In genomic region chr2:175796422-175796821, GRCh38 we compare ENCODE assay signal across 2 cellular contexts.
DNase-seq lines count a peak whose midpoint lies in the region; ATAC-seq, FAIRE-seq and TF ChIP-seq lines count a peak whose summit lies in the region.
"Not testable (repeated sequence)": the region's sequence is repeated elsewhere in the genome, so short reads cannot be mapped to it uniquely, and the experiment has no call there.

No MANE protein-coding gene starts in this region.

- H3K4me1 ChIP-seq in HEK293 (ENCODE audit: control insufficient read depth, insufficient read depth, low read length); K562 (replicated peaks in 1 of 2; ENCODE audit: control insufficient read depth in 2 of 2, insufficient read depth in 2 of 2, low read length in 2 of 2): not testable (repeated sequence)

- TF ChIP-seq CTCF in HEK293 (tag by site-specific recombination; IDR thresholded peaks at IDR 0.05); K562 (IDR thresholded peaks at IDR 0.05 in 2 of 3, conservative IDR thresholded peaks at IDR 0.05 in 1 of 3; ENCODE audit: insufficient read depth in 2 of 3, low read depth in 1 of 3, low read length in 3 of 3): not testable (repeated sequence)

- TF ChIP-seq RAD21 in K562 (CRISPR knock-in tag; conservative IDR thresholded peaks at IDR 0.05 in 1 of 2, IDR thresholded peaks at IDR 0.05 in 1 of 2), result not testable (repeated sequence)

- H3K36me3 ChIP-seq in HEK293 (ENCODE audit: control insufficient read depth in 2 of 2, insufficient read depth in 1 of 2, low read length in 2 of 2); K562 (ENCODE audit: control insufficient read depth, insufficient read depth, low read length): not testable (repeated sequence)

- intact Hi-C loops in K562 (cut with micrococcal nuclease), result not testable (repeated sequence)

- not testable (repeated sequence) for H3K4me3 ChIP-seq in HEK293 (ENCODE audit: low read depth, low read length); K562

- WGBS in K562 (ENCODE audit: insufficient coverage, low coverage, missing lambda C conversion rate), result 0% methylated on average over 2 of the region's 2 CpGs

- not testable (repeated sequence) for H3K27me3 ChIP-seq in K562 (ENCODE audit: control insufficient read depth in 2 of 2, insufficient read depth in 2 of 2, low read length in 2 of 2)

- DNase-seq in K562 (ENCODE audit: extremely low read depth in 1 of 4, low spot score in 3 of 4), result not testable (repeated sequence)

- not testable (repeated sequence) for H2AFZ ChIP-seq in K562 (ENCODE audit: low read depth, low read length)

- not testable (repeated sequence) for H3K9ac ChIP-seq in K562 (ENCODE audit: insufficient read depth in 1 of 2, low read depth in 2 of 2, low read length in 2 of 2)

- H3K27ac ChIP-seq in HEK293 (ENCODE audit: extremely low read depth, low read depth, low read length); K562 (ENCODE audit: extremely low read depth, low read depth, low read length): not testable (repeated sequence)

- in situ Hi-C loops in K562 (cut with MboI), result not testable (repeated sequence)

- TF ChIP-seq POLR2A in K562 (conservative IDR thresholded peaks at IDR 0.05), result not testable (repeated sequence)

- H4K20me1 ChIP-seq in K562 (replicated peaks; ENCODE audit: control insufficient read depth, insufficient read depth, low read length), result not testable (repeated sequence)

- CTCF ChIA-PET in HEK293 (lab: Yijun Ruan, JAX); K562 (lab: Yijun Ruan, JAX; ENCODE audit: low intra/inter-chr PET ratio): not testable (repeated sequence)

- BruUV-seq in K562 (replicated peaks; lab: Mats Ljungman, UMichigan), result not testable (repeated sequence)

- H3K9me1 ChIP-seq in K562 (ENCODE audit: control insufficient read depth, insufficient read depth, low read length), result not testable (repeated sequence)

- not testable (repeated sequence) for H3K79me2 ChIP-seq in K562 (ENCODE audit: control insufficient read depth, insufficient read depth, low read length)

- FAIRE-seq in K562 (lab: Jason Lieb, UNC), result not testable (repeated sequence)

- H3K9me3 ChIP-seq in HEK293 (ENCODE audit: control insufficient read depth, insufficient read depth, low read depth, low read length); K562 (replicated peaks; ENCODE audit: control insufficient read depth, insufficient read depth, low read depth, low read length): not testable (repeated sequence)

- TF ChIP-seq EP300 in K562 (IDR thresholded peaks at IDR 0.05; ENCODE audit: low read length), result not testable (repeated sequence)

- POLR2A ChIA-PET in HEK293 (lab: Yijun Ruan, JAX); K562 (lab: Yijun Ruan, JAX): not testable (repeated sequence)

- ATAC-seq in K562, result not testable (repeated sequence)

- not testable (repeated sequence) for H3K4me2 ChIP-seq in K562 (ENCODE audit: insufficient read depth, low read length)

TF ChIP-seq in HEK293, 187 proteins besides CTCF, POLR2A, EP300 and RAD21:
- peak; percentile 94 for TF ChIP-seq ZNF707 (tag by site-specific recombination; IDR thresholded peaks at IDR 0.05)
- peak; percentile 69 for TF ChIP-seq SETDB1 (IDR thresholded peaks at IDR 0.05; ENCODE audit: insufficient read length, low read length)

TF ChIP-seq in K562, 482 proteins besides CTCF, POLR2A, EP300 and RAD21:
- TF ChIP-seq ZNF707 (CRISPR knock-in tag; conservative IDR thresholded peaks at IDR 0.05) (peak; percentile 99), TRIM28 (IDR thresholded peaks at IDR 0.05) (0 out of 2 replicates have a peak, but pooled peaks have one; percentile 40)
